1 cellular context compared by ENCODE assay signal in the genomic region with DNA sequence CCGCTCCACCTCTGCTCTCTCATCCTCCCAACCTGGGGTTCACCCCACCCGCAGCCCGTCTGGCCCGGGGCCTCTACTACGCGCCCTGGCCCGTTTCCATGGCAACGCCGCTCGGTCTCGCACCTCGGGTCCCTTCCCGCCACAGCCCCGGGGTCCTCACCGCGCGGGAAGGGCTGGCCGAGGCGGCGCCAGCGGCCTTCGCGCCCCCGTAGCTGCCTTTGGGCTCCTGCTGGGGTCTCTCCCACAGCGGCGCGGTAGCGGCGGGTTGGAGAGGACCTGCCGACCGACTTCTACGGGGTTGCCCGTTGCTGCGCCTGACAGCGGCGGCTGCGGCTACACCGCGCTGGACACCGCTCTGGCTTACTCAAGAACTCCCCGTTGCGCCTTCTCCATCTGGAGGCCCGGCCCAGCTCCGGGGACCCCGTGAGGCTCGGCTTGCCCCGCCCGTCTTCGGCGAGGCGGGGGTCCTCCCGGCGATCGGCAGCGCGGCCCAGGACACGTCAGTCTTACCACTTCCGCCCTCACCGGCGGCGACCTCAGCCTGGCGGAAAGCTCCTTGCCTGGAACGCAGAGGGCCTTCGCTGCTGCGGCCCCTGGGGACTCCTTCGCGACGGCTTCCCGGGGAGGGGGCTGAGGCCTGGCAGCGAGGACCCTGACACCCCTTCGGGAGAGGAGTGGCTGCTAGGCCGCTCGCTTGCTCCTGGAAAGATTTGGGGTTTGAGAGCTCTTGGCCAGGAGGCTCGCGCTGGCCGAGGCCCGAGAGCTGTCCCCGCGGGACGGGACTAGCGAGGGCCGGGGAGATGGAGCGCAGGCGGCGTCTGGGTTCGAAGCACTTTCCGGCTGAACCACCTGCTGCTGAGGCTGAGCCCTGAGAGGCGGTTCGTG.
TF ChIP-seq lines count a peak whose summit lies in the region.

TSS of gene TM9SF1 (minus strand) at position 256 of the 885 bp plus-strand sequence. CDS start 422 bp downstream, outside the sequence.

TF ChIP-seq in HepG2, 621 proteins besides CTCF, POLR2A, EP300 and RAD21 (continued from another document and continues in another):
- TF ChIP-seq, protein P1, sequence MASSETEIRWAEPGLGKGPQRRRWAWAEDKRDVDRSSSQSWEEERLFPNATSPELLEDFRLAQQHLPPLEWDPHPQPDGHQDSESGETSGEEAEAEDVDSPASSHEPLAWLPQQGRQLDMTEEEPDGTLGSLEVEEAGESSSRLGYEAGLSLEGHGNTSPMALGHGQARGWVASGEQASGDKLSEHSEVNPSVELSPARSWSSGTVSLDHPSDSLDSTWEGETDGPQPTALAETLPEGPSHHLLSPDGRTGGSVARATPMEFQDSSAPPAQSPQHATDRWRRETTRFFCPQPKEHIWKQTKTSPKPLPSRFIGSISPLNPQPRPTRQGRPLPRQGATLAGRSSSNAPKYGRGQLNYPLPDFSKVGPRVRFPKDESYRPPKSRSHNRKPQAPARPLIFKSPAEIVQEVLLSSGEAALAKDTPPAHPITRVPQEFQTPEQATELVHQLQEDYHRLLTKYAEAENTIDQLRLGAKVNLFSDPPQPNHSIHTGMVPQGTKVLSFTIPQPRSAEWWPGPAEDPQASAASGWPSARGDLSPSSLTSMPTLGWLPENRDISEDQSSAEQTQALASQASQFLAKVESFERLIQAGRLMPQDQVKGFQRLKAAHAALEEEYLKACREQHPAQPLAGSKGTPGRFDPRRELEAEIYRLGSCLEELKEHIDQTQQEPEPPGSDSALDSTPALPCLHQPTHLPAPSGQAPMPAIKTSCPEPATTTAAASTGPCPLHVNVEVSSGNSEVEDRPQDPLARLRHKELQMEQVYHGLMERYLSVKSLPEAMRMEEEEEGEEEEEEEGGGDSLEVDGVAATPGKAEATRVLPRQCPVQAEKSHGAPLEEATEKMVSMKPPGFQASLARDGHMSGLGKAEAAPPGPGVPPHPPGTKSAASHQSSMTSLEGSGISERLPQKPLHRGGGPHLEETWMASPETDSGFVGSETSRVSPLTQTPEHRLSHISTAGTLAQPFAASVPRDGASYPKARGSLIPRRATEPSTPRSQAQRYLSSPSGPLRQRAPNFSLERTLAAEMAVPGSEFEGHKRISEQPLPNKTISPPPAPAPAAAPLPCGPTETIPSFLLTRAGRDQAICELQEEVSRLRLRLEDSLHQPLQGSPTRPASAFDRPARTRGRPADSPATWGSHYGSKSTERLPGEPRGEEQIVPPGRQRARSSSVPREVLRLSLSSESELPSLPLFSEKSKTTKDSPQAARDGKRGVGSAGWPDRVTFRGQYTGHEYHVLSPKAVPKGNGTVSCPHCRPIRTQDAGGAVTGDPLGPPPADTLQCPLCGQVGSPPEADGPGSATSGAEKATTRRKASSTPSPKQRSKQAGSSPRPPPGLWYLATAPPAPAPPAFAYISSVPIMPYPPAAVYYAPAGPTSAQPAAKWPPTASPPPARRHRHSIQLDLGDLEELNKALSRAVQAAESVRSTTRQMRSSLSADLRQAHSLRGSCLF (CRISPR knock-in tag; IDR thresholded peaks at IDR 0.05; ENCODE audit: borderline replicate concordance) = peak; percentile 96
- TF ChIP-seq, protein P2, sequence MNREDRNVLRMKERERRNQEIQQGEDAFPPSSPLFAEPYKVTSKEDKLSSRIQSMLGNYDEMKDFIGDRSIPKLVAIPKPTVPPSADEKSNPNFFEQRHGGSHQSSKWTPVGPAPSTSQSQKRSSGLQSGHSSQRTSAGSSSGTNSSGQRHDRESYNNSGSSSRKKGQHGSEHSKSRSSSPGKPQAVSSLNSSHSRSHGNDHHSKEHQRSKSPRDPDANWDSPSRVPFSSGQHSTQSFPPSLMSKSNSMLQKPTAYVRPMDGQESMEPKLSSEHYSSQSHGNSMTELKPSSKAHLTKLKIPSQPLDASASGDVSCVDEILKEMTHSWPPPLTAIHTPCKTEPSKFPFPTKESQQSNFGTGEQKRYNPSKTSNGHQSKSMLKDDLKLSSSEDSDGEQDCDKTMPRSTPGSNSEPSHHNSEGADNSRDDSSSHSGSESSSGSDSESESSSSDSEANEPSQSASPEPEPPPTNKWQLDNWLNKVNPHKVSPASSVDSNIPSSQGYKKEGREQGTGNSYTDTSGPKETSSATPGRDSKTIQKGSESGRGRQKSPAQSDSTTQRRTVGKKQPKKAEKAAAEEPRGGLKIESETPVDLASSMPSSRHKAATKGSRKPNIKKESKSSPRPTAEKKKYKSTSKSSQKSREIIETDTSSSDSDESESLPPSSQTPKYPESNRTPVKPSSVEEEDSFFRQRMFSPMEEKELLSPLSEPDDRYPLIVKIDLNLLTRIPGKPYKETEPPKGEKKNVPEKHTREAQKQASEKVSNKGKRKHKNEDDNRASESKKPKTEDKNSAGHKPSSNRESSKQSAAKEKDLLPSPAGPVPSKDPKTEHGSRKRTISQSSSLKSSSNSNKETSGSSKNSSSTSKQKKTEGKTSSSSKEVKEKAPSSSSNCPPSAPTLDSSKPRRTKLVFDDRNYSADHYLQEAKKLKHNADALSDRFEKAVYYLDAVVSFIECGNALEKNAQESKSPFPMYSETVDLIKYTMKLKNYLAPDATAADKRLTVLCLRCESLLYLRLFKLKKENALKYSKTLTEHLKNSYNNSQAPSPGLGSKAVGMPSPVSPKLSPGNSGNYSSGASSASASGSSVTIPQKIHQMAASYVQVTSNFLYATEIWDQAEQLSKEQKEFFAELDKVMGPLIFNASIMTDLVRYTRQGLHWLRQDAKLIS (CRISPR knock-in tag; IDR thresholded peaks at IDR 0.05) = peak; percentile 91; the same call in 1 of the 2 replicates
- TF ChIP-seq GMEB2 (CRISPR knock-in tag; IDR thresholded peaks at IDR 0.05; ENCODE audit: low read depth) (peak; percentile 86), ESRRA (CRISPR knock-in tag; IDR thresholded peaks at IDR 0.05; ENCODE audit: low read depth) (peak; percentile 95), ZNF354B (CRISPR knock-in tag; IDR thresholded peaks at IDR 0.05) (peak; percentile 98), ZNF660 (CRISPR knock-in tag; IDR thresholded peaks at IDR 0.05; ENCODE audit: borderline replicate concordance, low read depth) (no peak; the same call in none of the 2 replicates), BATF2 (CRISPR knock-in tag; IDR thresholded peaks at IDR 0.05) (no peak), ZNF546 (CRISPR knock-in tag; conservative IDR thresholded peaks at IDR 0.05) (peak; percentile 99), ADNP (CRISPR knock-in tag; IDR thresholded peaks at IDR 0.05) (no peak), PTBP1 (IDR thresholded peaks at IDR 0.05; ENCODE audit: low read depth, low read length, poor library complexity, severe bottlenecking) (peak; percentile 30), ZNF746 (CRISPR knock-in tag; IDR thresholded peaks at IDR 0.05) (no peak), GATA4 (IDR thresholded peaks at IDR 0.05; ENCODE audit: borderline replicate concordance, low read depth) (peak; percentile 81), HNF4G (IDR thresholded peaks at IDR 0.05; ENCODE audit: borderline replicate concordance, low read depth, low read length) (no peak), HNF4G (CRISPR knock-in tag; IDR thresholded peaks at IDR 0.05; ENCODE audit: borderline replicate concordance, low read depth) (peak; percentile 94), ZNF256 (CRISPR knock-in tag; conservative IDR thresholded peaks at IDR 0.05) (peak; percentile 94; the same call in 1 of the 2 replicates), ZBTB46 (CRISPR knock-in tag; IDR thresholded peaks at IDR 0.05; ENCODE audit: borderline replicate concordance) (peak; percentile 97), ZNF607 (CRISPR knock-in tag; IDR thresholded peaks at IDR 0.05; ENCODE audit: borderline replicate concordance) (peak; percentile 98), ZNF30 (CRISPR knock-in tag; IDR thresholded peaks at IDR 0.05) (peak; percentile 96), ZNF136 (CRISPR knock-in tag; IDR thresholded peaks at IDR 0.05; ENCODE audit: low read depth) (peak; percentile 100), LBX2 (CRISPR knock-in tag; IDR thresholded peaks at IDR 0.05; ENCODE audit: borderline replicate concordance) (peak; percentile 91), ZNF432 (CRISPR knock-in tag; IDR thresholded peaks at IDR 0.05; ENCODE audit: borderline replicate concordance) (no peak), ZKSCAN8 (CRISPR knock-in tag; IDR thresholded peaks at IDR 0.05; ENCODE audit: borderline replicate concordance) (peak; percentile 93; the same call in 1 of the 2 replicates), ZNF224 (CRISPR knock-in tag; IDR thresholded peaks at IDR 0.05) (peak; percentile 100)
- TF ChIP-seq, protein P3, sequence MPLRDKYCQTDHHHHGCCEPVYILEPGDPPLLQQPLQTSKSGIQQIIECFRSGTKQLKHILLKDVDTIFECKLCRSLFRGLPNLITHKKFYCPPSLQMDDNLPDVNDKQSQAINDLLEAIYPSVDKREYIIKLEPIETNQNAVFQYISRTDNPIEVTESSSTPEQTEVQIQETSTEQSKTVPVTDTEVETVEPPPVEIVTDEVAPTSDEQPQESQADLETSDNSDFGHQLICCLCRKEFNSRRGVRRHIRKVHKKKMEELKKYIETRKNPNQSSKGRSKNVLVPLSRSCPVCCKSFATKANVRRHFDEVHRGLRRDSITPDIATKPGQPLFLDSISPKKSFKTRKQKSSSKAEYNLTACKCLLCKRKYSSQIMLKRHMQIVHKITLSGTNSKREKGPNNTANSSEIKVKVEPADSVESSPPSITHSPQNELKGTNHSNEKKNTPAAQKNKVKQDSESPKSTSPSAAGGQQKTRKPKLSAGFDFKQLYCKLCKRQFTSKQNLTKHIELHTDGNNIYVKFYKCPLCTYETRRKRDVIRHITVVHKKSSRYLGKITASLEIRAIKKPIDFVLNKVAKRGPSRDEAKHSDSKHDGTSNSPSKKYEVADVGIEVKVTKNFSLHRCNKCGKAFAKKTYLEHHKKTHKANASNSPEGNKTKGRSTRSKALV (CRISPR knock-in tag; IDR thresholded peaks at IDR 0.05) = peak; percentile 97
- TF ChIP-seq, protein P4, sequence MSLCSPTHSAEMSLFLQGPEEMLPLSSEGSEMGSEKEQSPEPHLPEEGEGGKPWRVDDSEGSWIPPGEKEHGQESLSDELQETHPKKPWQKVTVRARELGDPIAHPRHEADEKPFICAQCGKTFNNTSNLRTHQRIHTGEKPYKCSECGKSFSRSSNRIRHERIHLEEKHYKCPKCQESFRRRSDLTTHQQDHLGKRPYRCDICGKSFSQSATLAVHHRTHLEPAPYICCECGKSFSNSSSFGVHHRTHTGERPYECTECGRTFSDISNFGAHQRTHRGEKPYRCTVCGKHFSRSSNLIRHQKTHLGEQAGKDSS (CRISPR knock-in tag; IDR thresholded peaks at IDR 0.05; ENCODE audit: borderline replicate concordance, low read depth) = peak; percentile 97
- TF ChIP-seq, protein P5, sequence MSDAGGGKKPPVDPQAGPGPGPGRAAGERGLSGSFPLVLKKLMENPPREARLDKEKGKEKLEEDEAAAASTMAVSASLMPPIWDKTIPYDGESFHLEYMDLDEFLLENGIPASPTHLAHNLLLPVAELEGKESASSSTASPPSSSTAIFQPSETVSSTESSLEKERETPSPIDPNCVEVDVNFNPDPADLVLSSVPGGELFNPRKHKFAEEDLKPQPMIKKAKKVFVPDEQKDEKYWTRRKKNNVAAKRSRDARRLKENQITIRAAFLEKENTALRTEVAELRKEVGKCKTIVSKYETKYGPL (CRISPR knock-in tag; IDR thresholded peaks at IDR 0.05) = peak; percentile 87
- TF ChIP-seq, protein P6, sequence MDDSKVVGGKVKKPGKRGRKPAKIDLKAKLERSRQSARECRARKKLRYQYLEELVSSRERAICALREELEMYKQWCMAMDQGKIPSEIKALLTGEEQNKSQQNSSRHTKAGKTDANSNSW (CRISPR knock-in tag; IDR thresholded peaks at IDR 0.05; ENCODE audit: borderline replicate concordance) = peak; percentile 94
- TF ChIP-seq, protein P7, sequence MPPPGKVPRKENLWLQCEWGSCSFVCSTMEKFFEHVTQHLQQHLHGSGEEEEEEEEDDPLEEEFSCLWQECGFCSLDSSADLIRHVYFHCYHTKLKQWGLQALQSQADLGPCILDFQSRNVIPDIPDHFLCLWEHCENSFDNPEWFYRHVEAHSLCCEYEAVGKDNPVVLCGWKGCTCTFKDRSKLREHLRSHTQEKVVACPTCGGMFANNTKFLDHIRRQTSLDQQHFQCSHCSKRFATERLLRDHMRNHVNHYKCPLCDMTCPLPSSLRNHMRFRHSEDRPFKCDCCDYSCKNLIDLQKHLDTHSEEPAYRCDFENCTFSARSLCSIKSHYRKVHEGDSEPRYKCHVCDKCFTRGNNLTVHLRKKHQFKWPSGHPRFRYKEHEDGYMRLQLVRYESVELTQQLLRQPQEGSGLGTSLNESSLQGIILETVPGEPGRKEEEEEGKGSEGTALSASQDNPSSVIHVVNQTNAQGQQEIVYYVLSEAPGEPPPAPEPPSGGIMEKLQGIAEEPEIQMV (CRISPR knock-in tag; IDR thresholded peaks at IDR 0.05; ENCODE audit: low read depth) = peak; percentile 94
- TF ChIP-seq, protein P8, sequence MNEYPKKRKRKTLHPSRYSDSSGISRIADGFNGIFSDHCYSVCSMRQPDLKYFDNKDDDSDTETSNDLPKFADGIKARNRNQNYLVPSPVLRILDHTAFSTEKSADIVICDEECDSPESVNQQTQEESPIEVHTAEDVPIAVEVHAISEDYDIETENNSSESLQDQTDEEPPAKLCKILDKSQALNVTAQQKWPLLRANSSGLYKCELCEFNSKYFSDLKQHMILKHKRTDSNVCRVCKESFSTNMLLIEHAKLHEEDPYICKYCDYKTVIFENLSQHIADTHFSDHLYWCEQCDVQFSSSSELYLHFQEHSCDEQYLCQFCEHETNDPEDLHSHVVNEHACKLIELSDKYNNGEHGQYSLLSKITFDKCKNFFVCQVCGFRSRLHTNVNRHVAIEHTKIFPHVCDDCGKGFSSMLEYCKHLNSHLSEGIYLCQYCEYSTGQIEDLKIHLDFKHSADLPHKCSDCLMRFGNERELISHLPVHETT (CRISPR knock-in tag; conservative IDR thresholded peaks at IDR 0.05) = peak; percentile 96
